Comparison of ENCODE assay signal across 29 cellular contexts in the genomic region with DNA sequence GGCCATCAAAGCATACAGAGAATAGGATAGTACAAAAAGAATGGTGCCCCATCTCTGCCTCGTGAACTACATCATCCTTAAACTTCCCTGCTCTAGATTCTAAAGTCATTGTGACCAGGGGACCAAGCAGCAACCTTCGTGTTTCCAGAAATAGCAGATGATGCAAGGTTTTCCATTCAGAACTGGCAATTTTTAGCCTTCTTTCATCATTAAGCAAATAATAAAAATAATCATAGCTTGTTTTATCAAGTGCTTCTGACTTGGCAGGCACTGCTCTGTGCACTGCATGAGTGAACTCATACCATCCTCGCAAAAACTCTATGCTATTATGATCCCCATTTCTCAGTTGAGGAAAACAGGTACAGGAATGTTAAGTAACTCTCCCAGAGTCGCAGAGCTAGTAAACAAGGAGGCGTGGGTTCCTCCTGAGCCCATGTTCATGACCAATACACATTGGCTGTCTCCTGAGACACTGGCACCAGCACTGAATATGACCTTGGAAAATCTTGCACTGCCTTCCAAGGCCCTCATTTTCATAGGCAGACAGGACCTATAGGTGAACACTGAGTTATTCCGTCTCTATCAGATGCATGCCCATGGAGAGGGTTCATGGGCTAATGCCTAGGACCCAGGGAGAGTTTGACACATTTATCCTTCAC.
"Had no signal": no experiment of that assay in that cellular context is flagged by ENCODE, and none has a peak within 500 bp of the region (broad histone marks: within the 10 kb centered on the region; RNA-seq: fewer than 3 reads in every experiment).

No MANE protein-coding gene starts in this region.

- H3K9ac ChIP-seq: neural progenitor cell had no signal

- DNase-seq: activated CD4-positive, alpha-beta T cell treated with anti-CD3 and anti-CD28 coated beads for 4 hours; activated CD4-positive, alpha-beta T cell treated with anti-CD3 and anti-CD28 coated beads, Interleukin-2, amount 50 U/mL, for 4 hours; activated CD8-positive, alpha-beta memory T cell treated with anti-CD3 and anti-CD28 coated beads for 24 hours; activated effector memory CD4-positive, alpha-beta T cell treated with Interleukin-2 at 50 U/mL for 16 hours; activated naive CD4-positive, alpha-beta T cell treated with Interleukin-2 at 50 U/mL for 16 hours; activated naive CD8-positive, alpha-beta T cell treated with anti-CD3 and anti-CD28 coated beads for 36 hours; effector CD8-positive, alpha-beta T cell; esophagus squamous epithelium; foreskin melanocyte; midbrain; naive thymus-derived CD8-positive, alpha-beta T cell; occipital lobe; posterior cingulate gyrus; stimulated activated CD4-positive, alpha-beta T cell treated with anti-CD3 and anti-CD28 coated beads, Interleukin-12 subunit alpha, Interleukin-12 subunit beta, amount 100 ng/mL, for 4 hours; stimulated activated CD4-positive, alpha-beta T cell treated with anti-CD3 and anti-CD28 coated beads, Interleukin-4, amount 100 ng/mL, for 1 hour; stimulated activated naive CD8-positive, alpha-beta T cell treated with anti-CD3 and anti-CD28 coated beads, Interleukin-15, Interleukin-2, amounts not matched to agents 100 U/mL and 50 U/mL, for 24 hours; testis; trophoblast cell had no signal

- FAIRE-seq: colon, endometrium, islet of Langerhans, TTC549, urothelium cell line had no signal

- H3K27ac ChIP-seq: ascending aorta, epithelial cell of prostate, esophagus squamous epithelium, neural progenitor cell, skin epidermis, testis, VCaP had no signal

- ATAC-seq: naive thymus-derived CD8-positive, alpha-beta T cell; sciatic nerve; stimulated activated naive CD8-positive, alpha-beta T cell treated with anti-CD3 and anti-CD28 coated beads, Interleukin-15, Interleukin-2, amounts not matched to agents 100 U/mL and 50 U/mL, for 24 hours had no signal

- H2AFZ ChIP-seq: neural progenitor cell had no signal

- H3K4me1 ChIP-seq: ascending aorta, esophagus squamous epithelium, neural progenitor cell, testis had no signal

- H3K4me3 ChIP-seq: ascending aorta, esophagus squamous epithelium, neural progenitor cell, skin epidermis, testis had no signal

- H3K27me3 ChIP-seq: ascending aorta, esophagus squamous epithelium, neural progenitor cell, testis had no signal

- H3K36me3 ChIP-seq: ascending aorta, esophagus squamous epithelium, neural progenitor cell had no signal

- H3K9me3 ChIP-seq: ascending aorta, esophagus squamous epithelium, testis had no signal

- H3K4me2 ChIP-seq: neural progenitor cell had no signal
